9 cellular contexts compared by ENCODE assay signal in the genomic region with DNA sequence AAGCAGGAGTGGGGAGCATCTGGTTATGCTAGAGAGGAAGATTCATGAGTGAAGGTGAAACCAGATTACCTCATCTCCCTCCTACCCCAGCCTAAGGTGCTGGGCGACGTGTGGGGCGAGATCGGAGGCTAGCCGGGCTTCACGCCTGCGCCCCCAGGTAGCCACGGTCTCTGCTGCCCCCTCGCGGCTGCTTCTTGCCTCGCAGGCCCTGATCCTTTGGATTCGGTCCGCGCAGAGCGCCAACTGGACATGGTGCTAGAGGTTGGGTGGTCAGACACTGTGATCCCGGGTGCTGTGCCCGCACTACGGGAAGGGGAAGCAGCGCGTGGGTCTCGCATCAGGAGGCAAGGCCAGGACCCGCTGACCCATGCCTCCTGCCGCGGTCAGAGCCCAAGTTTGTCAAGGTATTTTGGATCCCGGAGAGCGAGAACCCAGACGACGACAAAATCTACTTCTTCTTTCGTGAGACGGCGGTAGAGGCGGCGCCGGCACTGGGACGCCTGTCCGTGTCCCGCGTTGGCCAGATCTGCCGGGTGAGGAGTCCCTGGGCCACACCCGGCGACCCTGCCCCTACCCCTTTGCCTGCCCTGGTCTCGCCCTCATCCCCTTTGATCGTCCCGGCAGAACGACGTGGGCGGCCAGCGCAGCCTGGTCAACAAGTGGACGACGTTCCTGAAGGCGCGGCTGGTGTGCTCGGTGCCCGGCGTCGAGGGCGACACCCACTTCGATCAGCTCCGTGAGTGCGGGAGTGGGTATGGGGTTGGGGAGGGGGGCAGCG. TPM values are rescaled to one million over a fixed set of nuclear protein-coding genes. Genes with fewer than 3 reads are reported as not detected.
DNase-seq lines count a peak whose midpoint lies in the region; ATAC-seq lines count a peak whose summit lies in the region.
"Had no signal": no experiment of that assay in that cellular context is flagged by ENCODE, and none has a peak within 500 bp of the region (broad histone marks: within the 10 kb centered on the region; RNA-seq: fewer than 3 reads in every experiment).

No MANE protein-coding gene starts in this region.

- no peak overlapping the region for H3K4me3 ChIP-seq in SJCRH30

- DNase-seq in DMS153 treated with DMSO at 0.1 percent for 48 hours (lab: John Stamatoyannopoulos, UW; ENCODE audit: unreplicated experiment): peak; percentile 33
- DNase-seq in KBM-7: peak; percentile 84
- DNase-seq in SJCRH30: peak; percentile 71 to 83
- DNase-seq in activated gamma-delta T cell treated with anti-CD3 and anti-CD28 coated beads, Interleukin-2, amount 50 U/mL, for 16 hours (ENCODE audit: low read depth): peak; percentile 87
- DNase-seq in germinal center (ENCODE audit: low spot score): peak; percentile 95
- peak; percentile 70 for DNase-seq in occipital lobe (lab: John Stamatoyannopoulos, UW)
- DNase-seq in superior temporal gyrus (ENCODE audit: extremely low spot score): peak; percentile 97

- in situ Hi-C loops in KBM-7 (cut with MboI; ENCODE audit: low pct_unique_long_range_greater_than_20kb, low sequenced_read_pairs): no loop called here

- H3K27me3 ChIP-seq in SJCRH30: no peaks in the 10 kb centered on the region

- no peaks in the 10 kb centered on the region for H3K36me3 ChIP-seq in SJCRH30

- no peak overlapping the region for H3K27ac ChIP-seq in SJCRH30

- H3K4me1 ChIP-seq in SJCRH30: peaks cover 21% of the 10 kb centered on the region

- no peaks in the 10 kb centered on the region for H3K9me3 ChIP-seq in SJCRH30 (replicated peaks)

- peak; percentile 60 for ATAC-seq in GM21528 (IDR thresholded peaks at IDR 0.05; ENCODE audit: low FRiP score, unreplicated experiment)

RNA-seq across cellular contexts. Expression of a gene that starts 4.2 kb away (rescaled TPM):
- 3.3 and 4.8 TPM in 2 replicates for total RNA-seq in SJCRH30 (2014; rRNA removed; shearing (Covaris generic))
- 2.3 TPM for total RNA-seq in occipital lobe

RNA-seq across cellular contexts. Expression of a gene that starts 5.8 kb away (rescaled TPM):
- not detected in 2 replicates for total RNA-seq in SJCRH30 (2014; rRNA removed; shearing (Covaris generic))
- total RNA-seq in occipital lobe: 0.47 TPM
- total RNA-seq: mononuclear cell had no signal

RNA-seq across cellular contexts. Expression of a gene that starts 19.1 kb away (rescaled TPM):
- 85.3 and 98.8 TPM in 2 replicates for total RNA-seq in SJCRH30 (2014; rRNA removed; shearing (Covaris generic))
- 15.1 TPM for total RNA-seq in occipital lobe

RNA-seq across cellular contexts. Expression of a gene that starts 26.1 kb away (rescaled TPM):
- total RNA-seq in SJCRH30 (2014; rRNA removed; shearing (Covaris generic)): 3.6 and 4.5 TPM in 2 replicates
- total RNA-seq in occipital lobe: 6.6 TPM

RNA-seq across cellular contexts. Expression of a gene that starts 26.1 kb away (rescaled TPM):
- 3.2 and 3.4 TPM in 2 replicates for total RNA-seq in SJCRH30 (2014; rRNA removed; shearing (Covaris generic))
- 4.5 TPM for total RNA-seq in occipital lobe

Comparison
In these comparisons a context has a peak if more than half of its experiments do, and no peak if none do; other contexts are left out.
1. DNase-seq: peak in every context shown above with its lines; median percentile 97 in superior temporal gyrus; 95 in germinal center; 87 in activated gamma-delta T cell treated with anti-CD3 and anti-CD28 coated beads, Interleukin-2, amount 50 U/mL, for 16 hours; 84 in KBM-7; 77 in SJCRH30; 70 in occipital lobe; 33 in DMS153 treated with DMSO at 0.1 percent for 48 hours.